12 cellular contexts compared by ENCODE assay signal in the genomic region with DNA sequence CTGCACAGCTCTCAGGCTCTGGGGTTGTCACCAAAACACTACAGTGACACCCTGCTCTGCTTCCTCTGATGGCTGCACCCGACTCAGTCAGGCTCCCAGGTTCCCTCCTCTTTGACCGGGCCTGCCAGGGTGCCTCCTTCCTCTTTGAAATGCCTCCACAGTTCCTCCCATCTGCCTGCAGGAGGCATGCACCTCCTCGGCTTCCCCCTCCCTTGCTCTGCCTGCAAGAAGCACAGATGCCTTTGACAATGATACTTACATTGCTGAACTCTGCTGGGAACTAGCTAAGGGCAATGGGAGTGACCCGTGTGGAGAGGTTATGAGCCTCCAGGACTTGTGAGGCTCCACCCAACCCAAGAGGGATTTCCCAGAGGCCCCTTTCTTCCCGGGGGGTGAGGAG.
DNase-seq lines count a peak whose midpoint lies in the region; TF ChIP-seq lines count a peak whose summit lies in the region.
"Had no signal": no experiment of that assay in that cellular context is flagged by ENCODE, and none has a peak within 500 bp of the region (broad histone marks: within the 10 kb centered on the region; RNA-seq: fewer than 3 reads in every experiment).

No MANE protein-coding gene starts in this region.

- no peaks in the 10 kb centered on the region for H4K20me1 ChIP-seq in SK-N-SH (ENCODE audit: insufficient read depth)

- H3K79me2 ChIP-seq in SK-N-SH (ENCODE audit: insufficient read depth), result no peaks in the 10 kb centered on the region

- 21% methylated on average over 5 of the region's 5 CpGs for WGBS in SK-N-SH (ENCODE audit: low lambda C conversion rate)

- POLR2A ChIA-PET in A673 (lab: Charles Lee; ENCODE audit: low non-redundant PET), result no interaction called here
- POLR2A ChIA-PET in SK-N-SH (lab: Yijun Ruan, JAX), result no interaction called here

- DNase-seq in A673 (ENCODE audit: low spot score), result peak; percentile 54
- DNase-seq in H4 (ENCODE audit: low spot score), result peak; percentile 44
- peak; percentile 70 for DNase-seq in WERI-Rb-1
- DNase-seq in iPS DF 19.7 (ENCODE audit: low read depth, low spot score), result peak; percentile 59
- DNase-seq in activated naive CD4-positive, alpha-beta T cell treated with Interleukin-2 at 50 U/mL for 16 hours, result no peak
- no peak for DNase-seq in SK-N-SH
- no peak for DNase-seq in activated T-cell treated with anti-CD3 and anti-CD28 coated beads, Interleukin-2, amount 50 U/mL, for 1 hour
- no peak for DNase-seq in amygdala (lab: John Stamatoyannopoulos, UW)
- DNase-seq: NCI-H1930, testis had no signal

- H3K4me3 ChIP-seq in A673 (ENCODE audit: low read depth, low read length, poor library complexity, severe bottlenecking) (no peak overlapping the region), WERI-Rb-1 (ENCODE audit: low read depth, low read length) (no peak overlapping the region), SK-N-SH (ENCODE audit: low read depth in 2 of 2, low read length in 1 of 2) (no peak overlapping the region)
- H3K4me3 ChIP-seq: ascending aorta, SJSA1, testis had no signal

- H3F3A ChIP-seq in SK-N-SH (replicated peaks; ENCODE audit: insufficient read depth), result no peaks in the 10 kb centered on the region

- BruUV-seq in A673 (replicated peaks; lab: Mats Ljungman, UMichigan), result no TSS peak

- H3K36me3 ChIP-seq in A673 (ENCODE audit: insufficient read depth, low read length, poor library complexity, severe bottlenecking), result no peaks in the 10 kb centered on the region
- H3K36me3 ChIP-seq in WERI-Rb-1, result no peaks in the 10 kb centered on the region
- H3K36me3 ChIP-seq in SK-N-SH (replicated peaks in 1 of 2; ENCODE audit: control insufficient read depth in 1 of 2, insufficient read depth in 2 of 2, low read length in 1 of 2), result no peaks in the 10 kb centered on the region
- H3K36me3 ChIP-seq: ascending aorta, SJSA1 had no signal

- H3K4me1 ChIP-seq in A673 (ENCODE audit: insufficient read depth, low read length, poor library complexity, severe bottlenecking) (no peaks in the 10 kb centered on the region), SK-N-SH (ENCODE audit: control insufficient read depth in 1 of 2, insufficient read depth in 2 of 2, low read depth in 1 of 2, low read length in 1 of 2) (peaks cover 0 to 9% of the 10 kb centered on the region in 2 experiments; a peak in 2 of 4 replicates)
- H3K4me1 ChIP-seq: ascending aorta, SJSA1, testis had no signal

- CTCF ChIA-PET in A673 (lab: Charles Lee), result no interaction called here
- CTCF ChIA-PET in SK-N-SH (lab: Yijun Ruan, JAX), result no interaction called here

- H3K9ac ChIP-seq in SK-N-SH, result no peak overlapping the region

- peaks cover 41% of the 10 kb centered on the region for H3K27me3 ChIP-seq in A673 (replicated peaks; ENCODE audit: insufficient read depth, low read depth, low read length, poor library complexity)
- no peaks in the 10 kb centered on the region for H3K27me3 ChIP-seq in WERI-Rb-1 (ENCODE audit: insufficient read depth, low read depth, severe bottlenecking)
- H3K27me3 ChIP-seq in SK-N-SH (ENCODE audit: insufficient read depth), result no peaks in the 10 kb centered on the region
- H3K27me3 ChIP-seq: ascending aorta, SJSA1, testis had no signal

- TF ChIP-seq CTCF in A673 (conservative IDR thresholded peaks at IDR 0.05; ENCODE audit: low read depth, low read length) (peak; percentile 37; the same call in 1 of the 2 replicates), WERI-Rb-1 (IDR thresholded peaks at IDR 0.05; ENCODE audit: low read depth, low read length) (peak; percentile 64), SK-N-SH (IDR thresholded peaks at IDR 0.05) (no peak)

- no peaks in the 10 kb centered on the region for H3K9me2 ChIP-seq in SK-N-SH

- H3K4me2 ChIP-seq in SK-N-SH, result no peak overlapping the region

- H2AFZ ChIP-seq in SK-N-SH (ENCODE audit: low read depth), result no peak overlapping the region

- intact Hi-C loops in A673 (cut with micrococcal nuclease; ENCODE audit: unreplicated experiment), result no loop called here

- H3K9me3 ChIP-seq in A673 (ENCODE audit: low read depth, low read length, poor library complexity, severe bottlenecking), result peaks cover 20% of the 10 kb centered on the region
- peaks cover 9% of the 10 kb centered on the region for H3K9me3 ChIP-seq in WERI-Rb-1 (ENCODE audit: severe bottlenecking)
- H3K9me3 ChIP-seq in SK-N-SH, result no peaks in the 10 kb centered on the region
- H3K9me3 ChIP-seq: ascending aorta, SJSA1, testis had no signal

- no peak for TF ChIP-seq RAD21 in SK-N-SH (IDR thresholded peaks at IDR 0.05; ENCODE audit: low read length)

- no peak for TF ChIP-seq EP300 in SK-N-SH (IDR thresholded peaks at IDR 0.05; ENCODE audit: borderline replicate concordance in 1 of 2, low read depth in 1 of 2, low read length in 1 of 2)

- H3K27ac ChIP-seq in A673 (ENCODE audit: low read depth, low read length, poor library complexity, severe bottlenecking) (no peak overlapping the region), WERI-Rb-1 (no peak overlapping the region), SK-N-SH (ENCODE audit: low read depth in 2 of 2, low read length in 1 of 2) (no peak overlapping the region)
- H3K27ac ChIP-seq: ascending aorta, SJSA1, testis had no signal

TF ChIP-seq in SK-N-SH, 30 proteins besides CTCF, POLR2A, EP300 and RAD21:
- TF ChIP-seq, protein P1, sequence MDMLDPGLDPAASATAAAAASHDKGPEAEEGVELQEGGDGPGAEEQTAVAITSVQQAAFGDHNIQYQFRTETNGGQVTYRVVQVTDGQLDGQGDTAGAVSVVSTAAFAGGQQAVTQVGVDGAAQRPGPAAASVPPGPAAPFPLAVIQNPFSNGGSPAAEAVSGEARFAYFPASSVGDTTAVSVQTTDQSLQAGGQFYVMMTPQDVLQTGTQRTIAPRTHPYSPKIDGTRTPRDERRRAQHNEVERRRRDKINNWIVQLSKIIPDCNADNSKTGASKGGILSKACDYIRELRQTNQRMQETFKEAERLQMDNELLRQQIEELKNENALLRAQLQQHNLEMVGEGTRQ (IDR thresholded peaks at IDR 0.05; ENCODE audit: borderline replicate concordance, low read depth, low read length), result no peak
- TF ChIP-seq MEF2A (IDR thresholded peaks at IDR 0.05; ENCODE audit: borderline replicate concordance, low read depth) (no peak), NRF1 (IDR thresholded peaks at IDR 0.05; ENCODE audit: low read depth, low read length) (no peak), TCF12 (IDR thresholded peaks at IDR 0.05) (no peak)
- TF ChIP-seq, protein P2, sequence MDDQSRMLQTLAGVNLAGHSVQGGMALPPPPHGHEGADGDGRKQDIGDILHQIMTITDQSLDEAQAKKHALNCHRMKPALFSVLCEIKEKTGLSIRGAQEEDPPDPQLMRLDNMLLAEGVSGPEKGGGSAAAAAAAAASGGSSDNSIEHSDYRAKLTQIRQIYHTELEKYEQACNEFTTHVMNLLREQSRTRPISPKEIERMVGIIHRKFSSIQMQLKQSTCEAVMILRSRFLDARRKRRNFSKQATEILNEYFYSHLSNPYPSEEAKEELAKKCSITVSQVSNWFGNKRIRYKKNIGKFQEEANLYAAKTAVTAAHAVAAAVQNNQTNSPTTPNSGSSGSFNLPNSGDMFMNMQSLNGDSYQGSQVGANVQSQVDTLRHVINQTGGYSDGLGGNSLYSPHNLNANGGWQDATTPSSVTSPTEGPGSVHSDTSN (IDR thresholded peaks at IDR 0.05), result no peak
TF ChIP-seq in SK-N-SH: peak in this region for 0.

Comparison
In these comparisons a context has a peak if more than half of its experiments do, and no peak if none do; other contexts are left out.
1. DNase-seq: peak in A673 (single experiment), H4 (single experiment), WERI-Rb-1 (single experiment) and iPS DF 19.7 (single experiment); none in activated naive CD4-positive, alpha-beta T cell treated with Interleukin-2 at 50 U/mL for 16 hours (single experiment), SK-N-SH (single experiment), activated T-cell treated with anti-CD3 and anti-CD28 coated beads, Interleukin-2, amount 50 U/mL, for 1 hour (single experiment) and amygdala (0 of 56).